13 cellular contexts compared by ENCODE assay signal in genomic region chr9:41090386-41090785, GRCh38. TPM values are rescaled to one million over a fixed set of nuclear protein-coding genes. Genes with fewer than 3 reads are reported as not detected.
"Had no signal": no experiment of that assay in that cellular context is flagged by ENCODE, and none has a peak within 500 bp of the region (broad histone marks: within the 10 kb centered on the region; RNA-seq: fewer than 3 reads in every experiment).

No MANE protein-coding gene starts in this region.

RNA-seq across cellular contexts. Expression of gene FOXD4L6, which starts 38.1 kb away (rescaled TPM):
- total RNA-seq: activated B cell treated with CpG ODN at 0.5 μM for 24 hours; activated CD4-positive, alpha-beta memory T cell treated with anti-CD3 and anti-CD28 coated beads for 36 hours; activated CD4-positive, alpha-beta memory T cell treated with anti-CD3 and anti-CD28 coated beads, Interleukin-2, amount 10 ng/mL, durations not matched to agents 7 days and 5 days; activated CD4-positive, alpha-beta T cell treated with anti-CD3 and anti-CD28 coated beads for 36 hours; activated CD4-positive, alpha-beta T cell treated with anti-CD3 and anti-CD28 coated beads, Interleukin-2, amount 10 ng/mL, durations not matched to agents 24 days and 14 days; activated CD4-positive, alpha-beta T cell treated with anti-CD3 and anti-CD28 coated beads, Interleukin-2, amount 10 ng/mL, durations not matched to agents 7 days and 5 days; activated CD8-positive, alpha-beta memory T cell treated with anti-CD3 and anti-CD28 coated beads for 36 hours; activated CD8-positive, alpha-beta memory T cell treated with anti-CD3 and anti-CD28 coated beads, Interleukin-2, amount 10 ng/mL, durations not matched to agents 7 days and 5 days; activated CD8-positive, alpha-beta T cell treated with anti-CD3 and anti-CD28 coated beads, Interleukin-2, amount 10 ng/mL, durations not matched to agents 7 days and 5 days; T-helper 1 cell treated with Interleukin-12 subunit alpha and Interleukin-12 subunit beta and Interleukin-4 antibody, amounts not matched to agents 30 ng/mL and 1 ng/mL, for 36 hours; T-helper 17 cell; T-helper 2 cell treated with Interferon-gamma antibody and Interleukin-4, amounts not matched to agents 100 ng/mL and 5 ng/mL, for 36 hours; WTC11 had no signal
